Comparison of ENCODE assay signal across 31 cellular contexts in the genomic region with DNA sequence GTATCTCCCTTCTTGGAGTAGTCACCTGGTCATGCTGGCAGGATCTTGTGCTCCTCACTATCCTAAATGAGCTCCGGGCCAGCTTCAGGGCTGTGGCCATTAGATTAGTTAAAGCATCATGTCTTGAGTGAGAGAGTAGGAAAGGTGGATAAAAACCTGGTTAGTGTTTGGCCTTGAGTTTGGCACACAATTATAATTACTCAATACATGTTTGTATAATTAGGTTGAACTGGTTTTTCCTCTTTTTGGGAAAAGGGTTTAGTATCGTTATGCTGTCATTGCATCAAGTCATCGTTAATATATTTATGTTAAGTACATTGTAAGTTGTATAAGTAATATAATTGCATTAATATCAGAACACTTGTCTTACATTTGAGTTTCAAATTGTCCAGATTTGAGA.
A peak's percentile ranks its signal among the peaks of the same experiment; 100 is the strongest.
DNase-seq lines count a peak whose midpoint lies in the region; ATAC-seq and TF ChIP-seq lines count a peak whose summit lies in the region.
"Had no signal": no experiment of that assay in that cellular context is flagged by ENCODE, and none has a peak within 500 bp of the region (broad histone marks: within the 10 kb centered on the region; RNA-seq: fewer than 3 reads in every experiment).

No MANE protein-coding gene starts in this region.

- H3K4me3 Mint-ChIP-seq in activated naive CD8-positive, alpha-beta T cell treated with anti-CD3 and anti-CD28 coated beads, Interleukin-2, amount 50 U/mL, for 24 hours: no peak overlapping the region
- H3K4me3 Mint-ChIP-seq: activated CD4-positive, alpha-beta T cell treated with anti-CD3 and anti-CD28 coated beads, Interleukin-2, amount 10 ng/mL, durations not matched to agents 24 days and 14 days; activated naive CD4-positive, alpha-beta T cell treated with anti-CD3 and anti-CD28 coated beads, Interleukin-2, amount 50 U/mL, for 24 hours; B cell; CD8-positive, alpha-beta T cell had no signal

- no peaks in the 10 kb centered on the region for H3K9me3 ChIP-seq in PC-9 (ENCODE audit: insufficient read depth, low read depth)
- H3K9me3 ChIP-seq: left ventricle myocardium inferior, testis had no signal

- intact Hi-C loops in PC-9 (cut with micrococcal nuclease; ENCODE audit: unreplicated experiment): no loop called here

- no peaks in the 10 kb centered on the region for H3K36me3 ChIP-seq in PC-9 (ENCODE audit: low read depth)
- H3K36me3 ChIP-seq: left ventricle myocardium inferior, WERI-Rb-1 had no signal

- no peak for TF ChIP-seq CTCF in PC-9 (conservative IDR thresholded peaks at IDR 0.05)

- H3K27me3 Mint-ChIP-seq in activated naive CD8-positive, alpha-beta T cell treated with anti-CD3 and anti-CD28 coated beads, Interleukin-2, amount 50 U/mL, for 24 hours: no peaks in the 10 kb centered on the region
- H3K27me3 Mint-ChIP-seq: activated CD4-positive, alpha-beta T cell treated with anti-CD3 and anti-CD28 coated beads, Interleukin-2, amount 10 ng/mL, durations not matched to agents 24 days and 14 days; activated naive CD4-positive, alpha-beta T cell treated with anti-CD3 and anti-CD28 coated beads, Interleukin-2, amount 50 U/mL, for 24 hours; B cell had no signal

- BruUV-seq in PC-9 (replicated peaks; lab: Mats Ljungman, UMichigan): no TSS peak

- no peak overlapping the region for H3K27ac Mint-ChIP-seq in activated naive CD8-positive, alpha-beta T cell treated with anti-CD3 and anti-CD28 coated beads, Interleukin-2, amount 50 U/mL, for 24 hours
- H3K27ac Mint-ChIP-seq: activated CD4-positive, alpha-beta T cell treated with anti-CD3 and anti-CD28 coated beads, Interleukin-2, amount 10 ng/mL, durations not matched to agents 24 days and 14 days; activated naive CD4-positive, alpha-beta T cell treated with anti-CD3 and anti-CD28 coated beads, Interleukin-2, amount 50 U/mL, for 24 hours; activated T-helper 2 cell treated with anti-CD3 and anti-CD28 coated beads, Interferon-gamma antibody, Interleukin-2, Interleukin-4, amounts not matched to agents 10 μg/mL and 5 μg/mL and 100 μg/mL, durations not matched to agents 14 hours and 24 hours and 36 hours; B cell; CD8-positive, alpha-beta T cell had no signal

- H3K36me3 Mint-ChIP-seq in activated naive CD8-positive, alpha-beta T cell treated with anti-CD3 and anti-CD28 coated beads, Interleukin-2, amount 50 U/mL, for 24 hours (ENCODE audit: low read depth): peaks cover 20% of the 10 kb centered on the region

- peaks cover 5% of the 10 kb centered on the region; the same call in 1 of the 2 replicates for H3K79me2 ChIP-seq in PC-9 (ENCODE audit: low read depth)

- no peak overlapping the region for H3K4me3 ChIP-seq in PC-9
- H3K4me3 ChIP-seq: left ventricle myocardium inferior, testis had no signal

- DNase-seq in NCI-H526 (lab: John Stamatoyannopoulos, UW) (peak; percentile 39 to 42), NCI-H526 treated with DMSO at 0.1 percent for 48 hours (lab: John Stamatoyannopoulos, UW) (no peak), PC-9 (peak in 1 of 2 experiments; percentile 38), superior temporal gyrus (ENCODE audit: extremely low spot score) (no peak), NCI-H128 (lab: John Stamatoyannopoulos, UW; ENCODE audit: unreplicated experiment) (no peak), glomerular visceral epithelial cell (ENCODE audit: extremely low spot score) (no peak)
- no peak for DNase-seq in activated naive CD8-positive, alpha-beta T cell treated with anti-CD3 and anti-CD28 coated beads, Interleukin-2, amount 50 U/mL, for 24 hours
- DNase-seq: activated CD4-positive, alpha-beta T cell treated with anti-CD3 and anti-CD28 coated beads, Interleukin-2, amount 10 ng/mL, durations not matched to agents 24 days and 14 days; activated CD8-positive, alpha-beta memory T cell treated with anti-CD3 and anti-CD28 coated beads for 24 hours; activated T-cell treated with anti-CD3 and anti-CD28 coated beads for 4 hours; amygdala; CD8-positive, alpha-beta T cell; DMS 273 treated with DMSO at 0.1 percent for 48 hours; head of caudate nucleus; IMR-90; islet precursor cell; left ventricle myocardium inferior; NCI-H1694; NCI-H510A treated with DMSO at 0.1 percent for 48 hours; posterior cingulate gyrus; right cardiac atrium; stimulated activated CD4-positive, alpha-beta T cell treated with anti-CD3 and anti-CD28 coated beads, Interleukin-1b, Interleukin-23, amount 100 ng/mL, for 48 hours; stimulated activated naive CD4-positive, alpha-beta T cell treated with Interleukin-2 at 50 U/mL for 16 hours; T-helper 9 cell; testis; WERI-Rb-1 had no signal

- no peak overlapping the region for H2AFZ ChIP-seq in PC-9

- peaks cover 14% of the 10 kb centered on the region for H3K4me1 ChIP-seq in PC-9 (replicated peaks; ENCODE audit: insufficient read depth)
- H3K4me1 ChIP-seq: testis had no signal

- no peak overlapping the region for H3K27ac ChIP-seq in PC-9
- H3K27ac ChIP-seq: left ventricle myocardium inferior, testis, WERI-Rb-1 had no signal

- H3K4me1 Mint-ChIP-seq in activated naive CD8-positive, alpha-beta T cell treated with anti-CD3 and anti-CD28 coated beads, Interleukin-2, amount 50 U/mL, for 24 hours: peaks cover 8% of the 10 kb centered on the region
- H3K4me1 Mint-ChIP-seq: activated CD4-positive, alpha-beta T cell treated with anti-CD3 and anti-CD28 coated beads, Interleukin-2, amount 10 ng/mL, durations not matched to agents 24 days and 14 days had no signal

- ATAC-seq in esophagus mucosa: peak; percentile 79
- ATAC-seq in activated naive CD8-positive, alpha-beta T cell treated with anti-CD3 and anti-CD28 coated beads, Interleukin-2, amount 50 U/mL, for 24 hours: no peak
- ATAC-seq: CD8-positive, alpha-beta T cell; Panc1; right cardiac atrium had no signal

- POLR2A ChIA-PET in PC-9 (lab: Charles Lee; ENCODE audit: unreplicated experiment): no interaction called here

- no peaks in the 10 kb centered on the region; the same call in 1 of the 2 replicates for H3K9me2 ChIP-seq in PC-9 (ENCODE audit: insufficient read depth)

- H4K20me1 ChIP-seq in PC-9 (ENCODE audit: insufficient read depth): no peaks in the 10 kb centered on the region

- no peaks in the 10 kb centered on the region for H3K9me3 Mint-ChIP-seq in activated naive CD8-positive, alpha-beta T cell treated with anti-CD3 and anti-CD28 coated beads, Interleukin-2, amount 50 U/mL, for 24 hours
- H3K9me3 Mint-ChIP-seq: activated naive CD4-positive, alpha-beta T cell treated with anti-CD3 and anti-CD28 coated beads, Interleukin-2, amount 50 U/mL, for 24 hours; activated T-helper 2 cell treated with anti-CD3 and anti-CD28 coated beads, Interferon-gamma antibody, Interleukin-2, Interleukin-4, amounts not matched to agents 10 μg/mL and 5 μg/mL and 100 μg/mL, durations not matched to agents 14 hours and 24 hours and 36 hours; CD8-positive, alpha-beta T cell had no signal

- peak overlapping the region; percentile 21 for H3K4me2 ChIP-seq in PC-9

- H3K27me3 ChIP-seq in PC-9 (ENCODE audit: insufficient read depth, low read depth): no peaks in the 10 kb centered on the region
- H3K27me3 ChIP-seq: testis had no signal

- no peaks in the 10 kb centered on the region for H3F3A ChIP-seq in PC-9 (ENCODE audit: insufficient read depth, low read depth)

- CTCF ChIA-PET in PC-9 (lab: Charles Lee): no interaction called here

Comparison
In these comparisons a context has a peak if more than half of its experiments do, and no peak if none do; other contexts are left out.
1. DNase-seq: peak in NCI-H526 (2 of 2); none in NCI-H526 treated with DMSO at 0.1 percent for 48 hours (single experiment), superior temporal gyrus (single experiment), activated naive CD8-positive, alpha-beta T cell treated with anti-CD3 and anti-CD28 coated beads, Interleukin-2, amount 50 U/mL, for 24 hours (single experiment), NCI-H128 (single experiment) and glomerular visceral epithelial cell (single experiment).